ENCODE assay signal across 11 cellular contexts in the genomic region with DNA sequence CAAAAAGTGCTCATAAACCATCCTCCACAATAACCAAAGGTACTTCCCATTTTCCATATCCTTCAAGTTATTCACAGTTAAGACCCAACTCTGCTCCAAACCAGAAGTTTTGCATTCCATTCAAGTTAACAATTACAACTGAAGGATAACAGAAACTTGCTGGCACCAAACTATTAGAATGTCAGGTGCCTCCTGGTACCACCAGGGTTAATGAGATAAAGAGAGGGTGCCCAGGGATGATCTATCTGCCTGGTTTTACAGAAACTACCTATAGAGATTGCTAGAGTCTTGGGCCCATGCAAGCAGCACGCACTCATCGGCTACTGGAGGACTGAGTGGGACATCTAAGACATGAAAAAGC.
A peak's percentile ranks its signal among the peaks of the same experiment; 100 is the strongest.
DNase-seq lines count a peak whose midpoint lies in the region; ATAC-seq, FAIRE-seq and TF ChIP-seq lines count a peak whose summit lies in the region.
"Had no signal": no experiment of that assay in that cellular context is flagged by ENCODE, and none has a peak within 500 bp of the region (broad histone marks: within the 10 kb centered on the region; RNA-seq: fewer than 3 reads in every experiment).

No MANE protein-coding gene starts in this region.

- CTCF ChIA-PET in SK-N-SH (lab: Yijun Ruan, JAX) (no interaction called here), HepG2 (lab: Yijun Ruan, JAX; ENCODE audit: low intra/inter-chr PET ratio, low total read pairs) (no interaction called here)

- H3K27ac Mint-ChIP-seq in natural killer cell treated with Interleukin-12 subunit alpha and Interleukin-12 subunit beta and Interleukin-15 and Interleukin-18, amount 100 ng/mL, for 72 hours, result no peak overlapping the region

- intact Hi-C loops in adrenal gland (cut with DNase I) (no loop called here), HepG2 (cut with micrococcal nuclease; ENCODE audit: unreplicated experiment) (loop anchor here (10.0 kb wide), 1 partner anchor 110 kb away; no protein-coding TSS in a partner anchor), thyroid gland (cut with DNase I) (no loop called here)

- no peak overlapping the region for H3K4me3 ChIP-seq in SK-N-SH (ENCODE audit: low read depth in 2 of 2, low read length in 1 of 2)
- peak overlapping the region in 1 of 4 donors; percentile 1 for H3K4me3 ChIP-seq in adrenal gland
- peak overlapping the region; percentile 51 to 58 (median 54) for H3K4me3 ChIP-seq in HepG2 (replicated peaks in 1 of 3; ENCODE audit: insufficient read depth in 1 of 3, low read depth in 2 of 3, low read length in 3 of 3)
- peak overlapping the region in 1 of 3 donors; percentile 35 for H3K4me3 ChIP-seq in thyroid gland (replicated peaks in 1 of 3)
- H3K4me3 ChIP-seq: cardiac muscle cell, right atrium auricular region had no signal

- H3F3A ChIP-seq in SK-N-SH (replicated peaks; ENCODE audit: insufficient read depth), result no peaks in the 10 kb centered on the region

- BruUV-seq in HepG2 (replicated peaks; lab: Mats Ljungman, UMichigan), result no TSS peak

- no peaks in the 10 kb centered on the region for H3K4me1 ChIP-seq in SK-N-SH (ENCODE audit: control insufficient read depth in 1 of 2, insufficient read depth in 2 of 2, low read depth in 1 of 2, low read length in 1 of 2)
- peaks cover 43 to 45% of the 10 kb centered on the region in 2 donors for H3K4me1 ChIP-seq in adrenal gland (replicated peaks in 1 of 2)
- H3K4me1 ChIP-seq in HepG2 (ENCODE audit: insufficient read depth, low read length), result peaks cover 41% of the 10 kb centered on the region
- H3K4me1 ChIP-seq in thyroid gland, result peaks cover 38 to 49% of the 10 kb centered on the region in 2 donors
- H3K4me1 ChIP-seq: right atrium auricular region had no signal

- peaks cover 4 to 8% of the 10 kb centered on the region in 2 donors for H3K27me3 Mint-ChIP-seq in natural killer cell treated with Interleukin-12 subunit alpha and Interleukin-12 subunit beta and Interleukin-15 and Interleukin-18, amount 100 ng/mL, for 72 hours

- peaks cover 0 to 5% of the 10 kb centered on the region in 2 donors for H3K4me1 Mint-ChIP-seq in natural killer cell treated with Interleukin-12 subunit alpha and Interleukin-12 subunit beta and Interleukin-15 and Interleukin-18, amount 100 ng/mL, for 72 hours (ENCODE audit: low read depth in 2 of 2)

- no peaks in the 10 kb centered on the region for H3K36me3 Mint-ChIP-seq in natural killer cell treated with Interleukin-12 subunit alpha and Interleukin-12 subunit beta and Interleukin-15 and Interleukin-18, amount 100 ng/mL, for 72 hours

- no peak for TF ChIP-seq POLR2A in adrenal gland (IDR thresholded peaks at IDR 0.05)
- TF ChIP-seq POLR2A in HepG2 (IDR thresholded peaks at IDR 0.05; ENCODE audit: insufficient read depth in 1 of 2, low read depth in 2 of 2, low read length in 2 of 2), result no peak
- TF ChIP-seq POLR2A in thyroid gland (IDR thresholded peaks at IDR 0.05), result no peak

- no peak for TF ChIP-seq RAD21 in SK-N-SH (IDR thresholded peaks at IDR 0.05; ENCODE audit: low read length)
- no peak for TF ChIP-seq RAD21 in HepG2 (CRISPR knock-in tag; IDR thresholded peaks at IDR 0.05)

- H4K20me1 ChIP-seq in SK-N-SH (ENCODE audit: insufficient read depth) (no peaks in the 10 kb centered on the region), HepG2 (ENCODE audit: insufficient read depth, low read length) (no peaks in the 10 kb centered on the region)

- TF ChIP-seq EP300 in SK-N-SH (IDR thresholded peaks at IDR 0.05; ENCODE audit: borderline replicate concordance in 1 of 2, low read depth in 1 of 2, low read length in 1 of 2) (no peak), HepG2 (IDR thresholded peaks at IDR 0.05; ENCODE audit: low read depth in 2 of 2, low read length in 2 of 2) (no peak), HepG2 (CRISPR knock-in tag; IDR thresholded peaks at IDR 0.05; ENCODE audit: borderline replicate concordance) (no peak)

- H3K9me3 ChIP-seq in SK-N-SH (no peaks in the 10 kb centered on the region), adrenal gland (replicated peaks in 1 of 3) (no peaks in the 10 kb centered on the region), HepG2 (ENCODE audit: low read length) (no peaks in the 10 kb centered on the region), thyroid gland (no peaks in the 10 kb centered on the region)
- H3K9me3 ChIP-seq: right atrium auricular region had no signal

- no peak for FAIRE-seq in HepG2 (lab: Jason Lieb, UNC)

- in situ Hi-C loops in HepG2 (cut with HindIII; ENCODE audit: extremely low pct_ligation_motif_present, low pct_unique_long_range_greater_than_20kb), result no loop called here

- H3K36me3 ChIP-seq in SK-N-SH (replicated peaks in 1 of 2; ENCODE audit: control insufficient read depth in 1 of 2, insufficient read depth in 2 of 2, low read length in 1 of 2) (no peaks in the 10 kb centered on the region), adrenal gland (replicated peaks in 1 of 2) (no peaks in the 10 kb centered on the region), HepG2 (replicated peaks in 1 of 2; ENCODE audit: control insufficient read depth in 1 of 2, insufficient read depth in 2 of 2, low read length in 2 of 2) (no peaks in the 10 kb centered on the region), thyroid gland (no peaks in the 10 kb centered on the region)
- H3K36me3 ChIP-seq: cardiac muscle cell, right atrium auricular region had no signal

- H3K4me2 ChIP-seq in SK-N-SH (no peak overlapping the region), HepG2 (ENCODE audit: low read depth, low read length) (peak overlapping the region; percentile 77)

- ATAC-seq in SK-N-SH treated with all-trans-retinoic acid at 6 μM for 48 hours, result peak; percentile 65; the same call in 2 of the 3 replicates
- ATAC-seq in HepG2, result peak; percentile 58
- no peak for ATAC-seq in natural killer cell treated with Interleukin-12 subunit alpha and Interleukin-12 subunit beta and Interleukin-15 and Interleukin-18, amount 100 ng/mL, for 72 hours
- ATAC-seq: Panc1 had no signal

- H3K4me3 Mint-ChIP-seq in natural killer cell treated with Interleukin-12 subunit alpha and Interleukin-12 subunit beta and Interleukin-15 and Interleukin-18, amount 100 ng/mL, for 72 hours, result no peak overlapping the region

- POLR2A ChIA-PET in SK-N-SH (lab: Yijun Ruan, JAX), result no interaction called here
- POLR2A ChIA-PET in HepG2 (lab: Yijun Ruan, JAX), result interaction anchor here (1.4 kb wide), 1 partner anchor 97 kb away, joined by 3 read pairs; no protein-coding TSS in a partner anchor

- H3K9me2 ChIP-seq in SK-N-SH, result no peaks in the 10 kb centered on the region

- H3K79me2 ChIP-seq in SK-N-SH (ENCODE audit: insufficient read depth) (no peaks in the 10 kb centered on the region), HepG2 (ENCODE audit: insufficient read depth, low read length) (no peaks in the 10 kb centered on the region)

- H3K27me3 ChIP-seq in SK-N-SH (ENCODE audit: insufficient read depth) (no peaks in the 10 kb centered on the region), adrenal gland (no peaks in the 10 kb centered on the region), HepG2 (ENCODE audit: control insufficient read depth in 1 of 2, insufficient read depth in 2 of 2, low read length in 2 of 2) (no peaks in the 10 kb centered on the region; a peak in 1 of 5 replicates), thyroid gland (no peaks in the 10 kb centered on the region)
- H3K27me3 ChIP-seq: cardiac muscle cell, right atrium auricular region had no signal

- H3K9me3 Mint-ChIP-seq in natural killer cell treated with Interleukin-12 subunit alpha and Interleukin-12 subunit beta and Interleukin-15 and Interleukin-18, amount 100 ng/mL, for 72 hours, result no peaks in the 10 kb centered on the region

- H2AFZ ChIP-seq in SK-N-SH (ENCODE audit: low read depth) (no peak overlapping the region), HepG2 (ENCODE audit: low read length) (peak overlapping the region; percentile 2)

- H3K27ac ChIP-seq in SK-N-SH (ENCODE audit: low read depth in 2 of 2, low read length in 1 of 2) (no peak overlapping the region), adrenal gland (peak overlapping the region; percentile 5 to 83 (median 47)), HepG2 (ENCODE audit: extremely low read length, insufficient read depth, low read length) (no peak overlapping the region), thyroid gland (peak overlapping the region; percentile 89 to 98 (median 95))
- H3K27ac ChIP-seq: cardiac muscle cell had no signal

- DNase-seq in SK-N-SH (no peak), adrenal gland (no peak), HepG2 (ENCODE audit: low spot score) (no peak), thyroid gland (no peak), NCI-H1092 (lab: John Stamatoyannopoulos, UW) (no peak)
- DNase-seq in activated T-cell treated with anti-CD3 and anti-CD28 coated beads, Interleukin-2, amount 50 U/mL, for 1 hour, result no peak
- DNase-seq in natural killer cell treated with Interleukin-12 subunit alpha and Interleukin-12 subunit beta and Interleukin-15 and Interleukin-18, amount 100 ng/mL, for 72 hours (ENCODE audit: low spot score), result no peak

- TF ChIP-seq CTCF in SK-N-SH (IDR thresholded peaks at IDR 0.05) (no peak), adrenal gland (IDR thresholded peaks at IDR 0.05) (no peak), HepG2 (CRISPR knock-in tag; IDR thresholded peaks at IDR 0.05) (no peak), thyroid gland (IDR thresholded peaks at IDR 0.05) (no peak)

- H3K9ac ChIP-seq in SK-N-SH (no peak overlapping the region), HepG2 (ENCODE audit: insufficient read depth, low read depth, low read length) (no peak overlapping the region)

- WGBS in SK-N-SH (ENCODE audit: low lambda C conversion rate), result 73% methylated on average over 2 of the region's 2 CpGs
- WGBS in adrenal gland, 4 donors, result 81 to 96% (median 85%) methylated on average over 2 of the region's 2 CpGs
- 0% methylated on average over 2 of the region's 2 CpGs for WGBS in HepG2 (ENCODE audit: low lambda C conversion rate)
- WGBS in thyroid gland, 2 donors, result 32 to 55% methylated on average over 2 of the region's 2 CpGs

TF ChIP-seq in SK-N-SH treated with all-trans-retinoic acid at 6 μM for 48 hours, 23 proteins besides CTCF, POLR2A, EP300 and RAD21:
- TF ChIP-seq GLIS3 (CRISPR knock-in tag; IDR thresholded peaks at IDR 0.05), result no peak

TF ChIP-seq in HepG2, 621 proteins besides CTCF, POLR2A, EP300 and RAD21 (continues in another document):
- TF ChIP-seq, protein P1, sequence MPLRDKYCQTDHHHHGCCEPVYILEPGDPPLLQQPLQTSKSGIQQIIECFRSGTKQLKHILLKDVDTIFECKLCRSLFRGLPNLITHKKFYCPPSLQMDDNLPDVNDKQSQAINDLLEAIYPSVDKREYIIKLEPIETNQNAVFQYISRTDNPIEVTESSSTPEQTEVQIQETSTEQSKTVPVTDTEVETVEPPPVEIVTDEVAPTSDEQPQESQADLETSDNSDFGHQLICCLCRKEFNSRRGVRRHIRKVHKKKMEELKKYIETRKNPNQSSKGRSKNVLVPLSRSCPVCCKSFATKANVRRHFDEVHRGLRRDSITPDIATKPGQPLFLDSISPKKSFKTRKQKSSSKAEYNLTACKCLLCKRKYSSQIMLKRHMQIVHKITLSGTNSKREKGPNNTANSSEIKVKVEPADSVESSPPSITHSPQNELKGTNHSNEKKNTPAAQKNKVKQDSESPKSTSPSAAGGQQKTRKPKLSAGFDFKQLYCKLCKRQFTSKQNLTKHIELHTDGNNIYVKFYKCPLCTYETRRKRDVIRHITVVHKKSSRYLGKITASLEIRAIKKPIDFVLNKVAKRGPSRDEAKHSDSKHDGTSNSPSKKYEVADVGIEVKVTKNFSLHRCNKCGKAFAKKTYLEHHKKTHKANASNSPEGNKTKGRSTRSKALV (CRISPR knock-in tag; IDR thresholded peaks at IDR 0.05), result no peak
- no peak for TF ChIP-seq SKI (IDR thresholded peaks at IDR 0.05; ENCODE audit: partially characterized antibody)
- no peak for TF ChIP-seq KLF11 (CRISPR knock-in tag; IDR thresholded peaks at IDR 0.05)

Comparison
In these comparisons a context has a peak if more than half of its experiments do, and no peak if none do; other contexts are left out.
1. ATAC-seq: peak in SK-N-SH treated with all-trans-retinoic acid at 6 μM for 48 hours (single experiment) and HepG2 (single experiment); none in natural killer cell treated with Interleukin-12 subunit alpha and Interleukin-12 subunit beta and Interleukin-15 and Interleukin-18, amount 100 ng/mL, for 72 hours (0 of 2).
2. H3K27ac ChIP-seq: peak in adrenal gland (5 of 5) and thyroid gland (3 of 3); none in SK-N-SH (0 of 2) and HepG2 (single experiment).
3. H3K4me3 ChIP-seq: peak in HepG2 (3 of 3); none in SK-N-SH (0 of 2).